Comparison of ENCODE assay signal across 8 cellular contexts in genomic region chr10:73965890-73966768, GRCh38. TPM values are rescaled to one million over a fixed set of nuclear protein-coding genes. Genes with fewer than 3 reads are reported as not detected.
DNase-seq lines count a peak whose midpoint lies in the region; FAIRE-seq and TF ChIP-seq lines count a peak whose summit lies in the region.

No MANE protein-coding gene starts in this region.

- DNase-seq in HPDE6-E6E7 (ENCODE audit: extremely low spot score) = peak; percentile 49
- DNase-seq in glomerular visceral epithelial cell (ENCODE audit: extremely low spot score) = peak; percentile 98
- DNase-seq in osteocyte (ENCODE audit: extremely low spot score, unreplicated experiment) = peak; percentile 96
- DNase-seq in GM12892 (ENCODE audit: insufficient read length) = no peak
- no peak for DNase-seq in activated T-cell treated with anti-CD3 and anti-CD28 coated beads, Interleukin-2, amount 50 U/mL, for 48 hours
- DNase-seq in NCI-H2081 treated with DMSO at 0.1 percent for 48 hours (lab: John Stamatoyannopoulos, UW) = no peak
- DNase-seq in activated CD4-positive, alpha-beta memory T cell treated with anti-CD3 and anti-CD28 coated beads for 36 hours = no peak

- H3K4me3 Mint-ChIP-seq in osteocyte (ENCODE audit: unreplicated experiment) = peak overlapping the region; percentile 53
- no peak overlapping the region for H3K4me3 Mint-ChIP-seq in activated CD4-positive, alpha-beta memory T cell treated with anti-CD3 and anti-CD28 coated beads for 36 hours

- intact Hi-C loops in activated CD4-positive, alpha-beta memory T cell treated with anti-CD3 and anti-CD28 coated beads for 36 hours (cut with micrococcal nuclease) = no loop called here

- no peak for TF ChIP-seq POLR2A in GM12892 (IDR thresholded peaks at IDR 0.05; ENCODE audit: low read depth, low read length)

- peak overlapping the region; percentile 97 for H3K27ac Mint-ChIP-seq in osteocyte (ENCODE audit: unreplicated experiment)
- no peak overlapping the region for H3K27ac Mint-ChIP-seq in activated CD4-positive, alpha-beta memory T cell treated with anti-CD3 and anti-CD28 coated beads for 36 hours

- H3K27me3 Mint-ChIP-seq in osteocyte (ENCODE audit: unreplicated experiment) = no peaks in the 10 kb centered on the region
- no peaks in the 10 kb centered on the region for H3K27me3 Mint-ChIP-seq in activated CD4-positive, alpha-beta memory T cell treated with anti-CD3 and anti-CD28 coated beads for 36 hours

- CTCF ChIA-PET in activated CD4-positive, alpha-beta memory T cell treated with anti-CD3 and anti-CD28 coated beads for 36 hours (lab: Charles Lee) = interaction anchor here (1.6 kb wide), 2 partner anchors 10 to 25 kb away, joined by 4 read pairs; no protein-coding TSS in a partner anchor

- H3K4me1 Mint-ChIP-seq in osteocyte (ENCODE audit: unreplicated experiment) = peaks cover 40% of the 10 kb centered on the region
- H3K4me1 Mint-ChIP-seq in activated CD4-positive, alpha-beta memory T cell treated with anti-CD3 and anti-CD28 coated beads for 36 hours (ENCODE audit: low read depth) = no peaks in the 10 kb centered on the region

- POLR2A ChIA-PET in activated CD4-positive, alpha-beta memory T cell treated with anti-CD3 and anti-CD28 coated beads for 36 hours (lab: Charles Lee) = no interaction called here

- FAIRE-seq in TTC549 (lab: Jason Lieb, UNC) = peak; percentile 95
- FAIRE-seq in GM12892 (lab: Jason Lieb, UNC) = no peak

- no peak for TF ChIP-seq CTCF in osteocyte (IDR thresholded peaks at IDR 0.05)

- no peaks in the 10 kb centered on the region for H3K9me3 Mint-ChIP-seq in osteocyte (ENCODE audit: unreplicated experiment)
- no peaks in the 10 kb centered on the region for H3K9me3 Mint-ChIP-seq in activated CD4-positive, alpha-beta memory T cell treated with anti-CD3 and anti-CD28 coated beads for 36 hours

- H3K36me3 Mint-ChIP-seq in osteocyte (ENCODE audit: unreplicated experiment) = no peaks in the 10 kb centered on the region
- H3K36me3 Mint-ChIP-seq in activated CD4-positive, alpha-beta memory T cell treated with anti-CD3 and anti-CD28 coated beads for 36 hours = no peaks in the 10 kb centered on the region

RNA-seq across cellular contexts. Expression of gene VCL, which starts 31.8 kb away (rescaled TPM):
- total RNA-seq in osteocyte = 338 and 340 TPM in 2 replicates
- polyA plus RNA-seq in GM12892 (2012; ENCODE audit: missing spikeins) = 14.2 TPM
- total RNA-seq in activated CD4-positive, alpha-beta memory T cell treated with anti-CD3 and anti-CD28 coated beads for 36 hours = 10 to 100 TPM; 27.8 to 29.2 TPM

RNA-seq across cellular contexts. Expression of gene PLAU, which starts 55.2 kb away (rescaled TPM):
- 112 and 118 TPM in 2 replicates for total RNA-seq in osteocyte
- 4.9 TPM for polyA plus RNA-seq in GM12892 (2012; ENCODE audit: missing spikeins)
- total RNA-seq in activated CD4-positive, alpha-beta memory T cell treated with anti-CD3 and anti-CD28 coated beads for 36 hours = under 1 TPM; 0.45 to 0.73 TPM

Comparison
In these comparisons a context has a peak if more than half of its experiments do, and no peak if none do; other contexts are left out.
1. DNase-seq: peak in HPDE6-E6E7 (single experiment), glomerular visceral epithelial cell (single experiment) and osteocyte (single experiment); none in GM12892 (single experiment), activated T-cell treated with anti-CD3 and anti-CD28 coated beads, Interleukin-2, amount 50 U/mL, for 48 hours (0 of 2), NCI-H2081 treated with DMSO at 0.1 percent for 48 hours (single experiment) and activated CD4-positive, alpha-beta memory T cell treated with anti-CD3 and anti-CD28 coated beads for 36 hours (single experiment).
2. RNA of gene VCL, which starts 31.8 kb away (total RNA-seq): 338 to 340 TPM in osteocyte; 27.8 to 29.2 TPM in activated CD4-positive, alpha-beta memory T cell treated with anti-CD3 and anti-CD28 coated beads for 36 hours; every median in the first group is over 10 times any median in the second.
3. RNA of gene PLAU, which starts 55.2 kb away (total RNA-seq): 112 to 118 TPM in osteocyte; 0.45 to 0.73 TPM in activated CD4-positive, alpha-beta memory T cell treated with anti-CD3 and anti-CD28 coated beads for 36 hours; every median in the first group is over 10 times any median in the second.